In genomic region chr6:43254138-43254817, GRCh38 we compare ENCODE assay signal across 22 cellular contexts. TPM values are rescaled to one million over a fixed set of nuclear protein-coding genes. Genes with fewer than 3 reads are reported as not detected.
A peak's percentile ranks its signal among the peaks of the same experiment; 100 is the strongest.
DNase-seq lines count a peak whose midpoint lies in the region; ATAC-seq lines count a peak whose summit lies in the region.
"Had no signal": no experiment of that assay in that cellular context is flagged by ENCODE, and none has a peak within 500 bp of the region (broad histone marks: within the 10 kb centered on the region; RNA-seq: fewer than 3 reads in every experiment).

No MANE protein-coding gene starts in this region.

- in situ Hi-C loops in GM23248 (cut with MboI) = loop anchor here (10.0 kb wide), 1 partner anchor 81 kb away; no protein-coding TSS in a partner anchor

- H3K9me3 ChIP-seq in GM23248 (ENCODE audit: low read depth) = no peaks in the 10 kb centered on the region
- H3K9me3 ChIP-seq in adipocyte (ENCODE audit: control insufficient read depth, low read length) = no peaks in the 10 kb centered on the region
- H3K9me3 ChIP-seq: mucosa of descending colon, thyroid gland had no signal

- H3K4me3 Mint-ChIP-seq in activated CD8-positive, alpha-beta memory T cell treated with anti-CD3 and anti-CD28 coated beads, Interleukin-2, amount 10 ng/mL, durations not matched to agents 7 days and 5 days = no peak overlapping the region
- H3K4me3 Mint-ChIP-seq: immature natural killer cell; stimulated activated memory B cell treated with anti-CD40 and anti-IgM and Interleukin-4, amounts not matched to agents 10 μg/mL and 1 μg/mL and 100 μg/mL, for 72 hours had no signal

- no peaks in the 10 kb centered on the region for H3K9me2 ChIP-seq in GM23248 (ENCODE audit: insufficient read depth)

- no peaks in the 10 kb centered on the region for H3K36me3 Mint-ChIP-seq in activated CD8-positive, alpha-beta memory T cell treated with anti-CD3 and anti-CD28 coated beads, Interleukin-2, amount 10 ng/mL, durations not matched to agents 7 days and 5 days
- H3K36me3 Mint-ChIP-seq: CD4-positive, CD25-positive, alpha-beta regulatory T cell; stimulated activated memory B cell treated with anti-CD40 and anti-IgM and Interleukin-4, amounts not matched to agents 10 μg/mL and 1 μg/mL and 100 μg/mL, for 72 hours had no signal

- no peaks in the 10 kb centered on the region for H3F3A ChIP-seq in GM23248 (ENCODE audit: insufficient read depth)

- no peak overlapping the region for H3K9ac ChIP-seq in GM23248
- H3K9ac ChIP-seq in adipocyte (ENCODE audit: low read length) = no peak overlapping the region
- H3K9ac ChIP-seq: KMS-11 had no signal

- no peaks in the 10 kb centered on the region for H3K4me1 ChIP-seq in GM23248 (ENCODE audit: insufficient read depth)
- H3K4me1 ChIP-seq in adipocyte (ENCODE audit: control insufficient read depth, insufficient read depth, low read length) = no peaks in the 10 kb centered on the region
- H3K4me1 ChIP-seq: thyroid gland had no signal

- no peaks in the 10 kb centered on the region for H3K9me3 Mint-ChIP-seq in activated CD8-positive, alpha-beta memory T cell treated with anti-CD3 and anti-CD28 coated beads, Interleukin-2, amount 10 ng/mL, durations not matched to agents 7 days and 5 days (ENCODE audit: low read depth)
- H3K9me3 Mint-ChIP-seq: CD4-positive, CD25-positive, alpha-beta regulatory T cell; immature natural killer cell; stimulated activated memory B cell treated with anti-CD40 and anti-IgM and Interleukin-4, amounts not matched to agents 10 μg/mL and 1 μg/mL and 100 μg/mL, for 72 hours had no signal

- H3K4me3 ChIP-seq in GM23248 = no peak overlapping the region
- no peak overlapping the region for H3K4me3 ChIP-seq in adipocyte (ENCODE audit: low read length)
- H3K4me3 ChIP-seq: mucosa of descending colon, thyroid gland had no signal

- ATAC-seq in activated CD8-positive, alpha-beta memory T cell treated with anti-CD3 and anti-CD28 coated beads, Interleukin-2, amount 10 ng/mL, durations not matched to agents 7 days and 5 days = no peak
- no peak for ATAC-seq in GM18517 (IDR thresholded peaks at IDR 0.05; ENCODE audit: unreplicated experiment)
- ATAC-seq: left ventricle myocardium superior; mucosa of descending colon; Panc1; stimulated activated memory B cell treated with anti-CD40 and anti-IgM and Interleukin-4, amounts not matched to agents 10 μg/mL and 1 μg/mL and 100 μg/mL, for 72 hours had no signal

- whole genome bisulfite sequencing in GM23248 (ENCODE audit: low coverage in 1 of 2, low lambda C conversion rate in 2 of 2, missing lambda C conversion rate in 2 of 2), 2 experiments = 88% methylated on average over 15 of the region's 15 CpGs

- no peak overlapping the region for H3K27ac Mint-ChIP-seq in activated CD8-positive, alpha-beta memory T cell treated with anti-CD3 and anti-CD28 coated beads, Interleukin-2, amount 10 ng/mL, durations not matched to agents 7 days and 5 days
- H3K27ac Mint-ChIP-seq: immature natural killer cell; stimulated activated memory B cell treated with anti-CD40 and anti-IgM and Interleukin-4, amounts not matched to agents 10 μg/mL and 1 μg/mL and 100 μg/mL, for 72 hours had no signal

- H3K27me3 ChIP-seq in GM23248 (replicated peaks; ENCODE audit: insufficient read depth) = peaks cover 17% of the 10 kb centered on the region
- peaks cover 51% of the 10 kb centered on the region for H3K27me3 ChIP-seq in adipocyte (replicated peaks; ENCODE audit: control insufficient read depth, insufficient read depth, low read length)
- H3K27me3 ChIP-seq: thyroid gland had no signal

- H3K4me2 ChIP-seq in GM23248 (ENCODE audit: unreplicated experiment) = no peak overlapping the region
- H3K4me2 ChIP-seq: KMS-11 had no signal

- peaks cover 18% of the 10 kb centered on the region for H3K27me3 Mint-ChIP-seq in activated CD8-positive, alpha-beta memory T cell treated with anti-CD3 and anti-CD28 coated beads, Interleukin-2, amount 10 ng/mL, durations not matched to agents 7 days and 5 days
- H3K27me3 Mint-ChIP-seq: CD4-positive, CD25-positive, alpha-beta regulatory T cell had no signal

- no peaks in the 10 kb centered on the region for H4K20me1 ChIP-seq in GM23248 (ENCODE audit: insufficient read depth)

- no peak overlapping the region for H3K27ac ChIP-seq in GM23248
- H3K27ac ChIP-seq: KMS-11, thyroid gland had no signal

- CTCF ChIA-PET in activated CD8-positive, alpha-beta memory T cell treated with anti-CD3 and anti-CD28 coated beads, Interleukin-2, amount 10 ng/mL, durations not matched to agents 7 days and 5 days (lab: Charles Lee) = interaction anchor here (0.9 to 1.3 kb wide), 2 partner anchors 9 to 173 kb away, joined by 3 to 5 read pairs; partner anchors contain the start of gene ABCC10

- H3K4me1 Mint-ChIP-seq in activated CD8-positive, alpha-beta memory T cell treated with anti-CD3 and anti-CD28 coated beads, Interleukin-2, amount 10 ng/mL, durations not matched to agents 7 days and 5 days = peaks cover 19% of the 10 kb centered on the region
- H3K4me1 Mint-ChIP-seq: immature natural killer cell had no signal

- H2AFZ ChIP-seq in GM23248 = no peak overlapping the region

- no peaks in the 10 kb centered on the region for H3K79me2 ChIP-seq in GM23248 (ENCODE audit: insufficient read depth)

- H3K36me3 ChIP-seq in GM23248 (ENCODE audit: low read depth) (no peaks in the 10 kb centered on the region), adipocyte (ENCODE audit: control insufficient read depth, insufficient read depth, low read length, severe bottlenecking) (no peaks in the 10 kb centered on the region)
- H3K36me3 ChIP-seq: thyroid gland had no signal

- DNase-seq in activated CD8-positive, alpha-beta memory T cell treated with anti-CD3 and anti-CD28 coated beads for 24 hours = peak; percentile 54
- no peak for DNase-seq in activated CD8-positive, alpha-beta memory T cell treated with anti-CD3 and anti-CD28 coated beads, Interleukin-2, amount 10 ng/mL, durations not matched to agents 7 days and 5 days
- DNase-seq in GM23248 (peak; percentile 52), adipocyte (ENCODE audit: low read depth) (peak; percentile 23), iris pigment epithelial cell (ENCODE audit: low read depth) (peak; percentile 55), NCI-H526 treated with DMSO at 0.1 percent for 48 hours (lab: John Stamatoyannopoulos, UW) (no peak), cerebellar nuclear complex (lab: John Stamatoyannopoulos, UW) (no peak)
- DNase-seq: amniotic stem cell; CD4-positive, CD25-positive, alpha-beta regulatory T cell; immature natural killer cell; left ventricle myocardium superior; mucosa of descending colon; NCI-H187 treated with DMSO at 0.1 percent for 48 hours; thyroid gland had no signal

RNA-seq across cellular contexts. Expression of gene TTBK1, which starts 11.0 kb away (rescaled TPM):
- total RNA-seq in activated CD8-positive, alpha-beta memory T cell treated with anti-CD3 and anti-CD28 coated beads, Interleukin-2, amount 10 ng/mL, durations not matched to agents 7 days and 5 days = under 1 TPM; 0.20 to 0.80 TPM
- not detected in 2 replicates for total RNA-seq in GM23248 (2014; rRNA removed; shearing (Covaris generic))
- polyA plus RNA-seq in GM23248 (2016; fragmentation: Nextera tagmentation; extraction: Ambion mirVana) = not detected in 2 replicates
- polyA plus RNA-seq: CD4-positive, CD25-positive, alpha-beta regulatory T cell; immature natural killer cell had no signal

RNA-seq across cellular contexts. Expression of gene DNPH1, which starts 25.0 kb away (rescaled TPM):
- 10 to 100 TPM; 54.0 to 60.0 TPM for total RNA-seq in activated CD8-positive, alpha-beta memory T cell treated with anti-CD3 and anti-CD28 coated beads, Interleukin-2, amount 10 ng/mL, durations not matched to agents 7 days and 5 days
- 61.2 and 94.8 TPM in 2 replicates for total RNA-seq in GM23248 (2014; rRNA removed; shearing (Covaris generic))
- polyA plus RNA-seq in GM23248 (2016; fragmentation: Nextera tagmentation; extraction: Ambion mirVana) = 90.2 and 93.6 TPM in 2 replicates

RNA-seq across cellular contexts. Expression of gene SLC22A7, which starts 43.8 kb away (rescaled TPM):
- not detected for total RNA-seq in activated CD8-positive, alpha-beta memory T cell treated with anti-CD3 and anti-CD28 coated beads, Interleukin-2, amount 10 ng/mL, durations not matched to agents 7 days and 5 days
- total RNA-seq in GM23248 (2014; rRNA removed; shearing (Covaris generic)) = not detected in 2 replicates
- polyA plus RNA-seq in GM23248 (2016; fragmentation: Nextera tagmentation; extraction: Ambion mirVana) = not detected in 2 replicates
- total RNA-seq: cardiac septum; CD4-positive, CD25-positive, alpha-beta regulatory T cell; left ventricle myocardium superior; renal cortical epithelial cell; T-helper 2 cell treated with Interferon-gamma antibody and Interleukin-4, amounts not matched to agents 100 ng/mL and 5 ng/mL, for 36 hours; thyroid gland had no signal
- polyA plus RNA-seq: CD4-positive, CD25-positive, alpha-beta regulatory T cell; esophagus; immature natural killer cell had no signal

RNA-seq across cellular contexts. Expression of gene CRIP3, which starts 54.3 kb away (rescaled TPM):
- under 1 TPM; 0.50 to 0.66 TPM for total RNA-seq in activated CD8-positive, alpha-beta memory T cell treated with anti-CD3 and anti-CD28 coated beads, Interleukin-2, amount 10 ng/mL, durations not matched to agents 7 days and 5 days
- not detected in 2 replicates for total RNA-seq in GM23248 (2014; rRNA removed; shearing (Covaris generic))
- polyA plus RNA-seq in GM23248 (2016; fragmentation: Nextera tagmentation; extraction: Ambion mirVana) = 0.39 TPM in 1 of 2 replicates, not detected in the other

Comparison
In these comparisons a context has a peak if more than half of its experiments do, and no peak if none do; other contexts are left out.
1. DNase-seq: peak in activated CD8-positive, alpha-beta memory T cell treated with anti-CD3 and anti-CD28 coated beads for 24 hours (single experiment), GM23248 (single experiment), adipocyte (single experiment) and iris pigment epithelial cell (single experiment); none in activated CD8-positive, alpha-beta memory T cell treated with anti-CD3 and anti-CD28 coated beads, Interleukin-2, amount 10 ng/mL, durations not matched to agents 7 days and 5 days (single experiment), NCI-H526 treated with DMSO at 0.1 percent for 48 hours (single experiment) and cerebellar nuclear complex (0 of 2).